In genomic region chr18:59898609-59899297, GRCh38 we compare ENCODE assay signal across 8 cellular contexts. TPM values are rescaled to one million over a fixed set of nuclear protein-coding genes. Genes with fewer than 3 reads are reported as not detected.
DNase-seq lines count a peak whose midpoint lies in the region; ATAC-seq and TF ChIP-seq lines count a peak whose summit lies in the region.

No MANE protein-coding gene starts in this region.

- intact Hi-C loops in activated CD4-positive, alpha-beta T cell treated with anti-CD3 and anti-CD28 coated beads, Interleukin-2, amount 10 ng/mL, durations not matched to agents 24 days and 14 days (cut with micrococcal nuclease) = loop anchor here (1.0 to 2.0 kb wide), 3 partner anchors 13 to 62 kb away; no protein-coding TSS in a partner anchor
- intact Hi-C loops in PC-3 (cut with micrococcal nuclease) (loop anchor here (2.0 kb wide), 1 partner anchor 14 kb away; no protein-coding TSS in a partner anchor), esophagus squamous epithelium (cut with DNase I) (no loop called here), gastrocnemius medialis (cut with DNase I; ENCODE audit: low total_unique reads) (no loop called here)

- DNase-seq in activated CD4-positive, alpha-beta T cell treated with anti-CD3 and anti-CD28 coated beads, Interleukin-2, amount 10 ng/mL, durations not matched to agents 24 days and 14 days = no peak
- no peak for DNase-seq in activated CD4-positive, alpha-beta T cell treated with anti-CD3 and anti-CD28 coated beads, Interleukin-2, amount 50 U/mL, for 1 hour
- no peak for DNase-seq in PC-3
- DNase-seq in esophagus squamous epithelium (lab: John Stamatoyannopoulos, UW) = no peak
- DNase-seq in gastrocnemius medialis = no peak
- no peak for DNase-seq in HCEC 1CT
- no peak for DNase-seq in activated CD4-positive, alpha-beta T cell treated with anti-CD3 and anti-CD28 coated beads for 4 hours
- no peak for DNase-seq in A172 (ENCODE audit: low spot score)

- CTCF ChIA-PET in PC-3 (lab: Charles Lee) = interaction anchor here (0.7 to 1.3 kb wide), 2 partner anchors 16 to 58 kb away, joined by 3 to 18 read pairs; no protein-coding TSS in a partner anchor

- H3K4me3 ChIP-seq in PC-3 (ENCODE audit: low read length) (peak overlapping the region; percentile 83), esophagus squamous epithelium (peak overlapping the region; percentile 67 to 89 (median 74)), gastrocnemius medialis (peak overlapping the region; percentile 50 to 68 (median 64))

- H3K36me3 Mint-ChIP-seq in activated CD4-positive, alpha-beta T cell treated with anti-CD3 and anti-CD28 coated beads, Interleukin-2, amount 10 ng/mL, durations not matched to agents 24 days and 14 days (ENCODE audit: low read depth) = peaks cover 28% of the 10 kb centered on the region

- no peak for TF ChIP-seq POLR2A in esophagus squamous epithelium (IDR thresholded peaks at IDR 0.05)
- no peak for TF ChIP-seq POLR2A in gastrocnemius medialis (IDR thresholded peaks at IDR 0.05)

- peak overlapping the region; percentile 97 for H3K27ac Mint-ChIP-seq in activated CD4-positive, alpha-beta T cell treated with anti-CD3 and anti-CD28 coated beads, Interleukin-2, amount 10 ng/mL, durations not matched to agents 24 days and 14 days

- POLR2A ChIA-PET in PC-3 (lab: Charles Lee; ENCODE audit: unreplicated experiment) = interaction anchor here (0.7 to 2.1 kb wide), 9 partner anchors 10 to 202 kb away, joined by 3 to 23 read pairs (median 13); partner anchors contain the start of gene CCBE1

- H3K79me2 ChIP-seq in PC-3 (ENCODE audit: low read length) = peaks cover 54% of the 10 kb centered on the region

- BruUV-seq in PC-3 (replicated peaks; lab: Mats Ljungman, UMichigan) = TSS peak; percentile 67

- WGBS in esophagus squamous epithelium, 2 donors = 52 to 55% methylated on average over 26 to 29 of the region's 33 CpGs

- H3K4me1 ChIP-seq in PC-3 (ENCODE audit: insufficient read depth, low read length) (peaks cover 40% of the 10 kb centered on the region), esophagus squamous epithelium (peaks cover 0 to 42% (median 8%) of the 10 kb centered on the region in 3 donors), gastrocnemius medialis (peaks cover 7 to 10% of the 10 kb centered on the region in 2 donors)

- no peaks in the 10 kb centered on the region for H3F3A ChIP-seq in PC-3 (ENCODE audit: low read length, unreplicated experiment)

- peak overlapping the region; percentile 90 for H3K9ac ChIP-seq in PC-3 (ENCODE audit: low read length)

- H3K27me3 Mint-ChIP-seq in activated CD4-positive, alpha-beta T cell treated with anti-CD3 and anti-CD28 coated beads, Interleukin-2, amount 10 ng/mL, durations not matched to agents 24 days and 14 days = no peaks in the 10 kb centered on the region

- peaks cover 28% of the 10 kb centered on the region for H4K20me1 ChIP-seq in PC-3 (ENCODE audit: low read length)

- peaks cover 28% of the 10 kb centered on the region for H3K4me1 Mint-ChIP-seq in activated CD4-positive, alpha-beta T cell treated with anti-CD3 and anti-CD28 coated beads, Interleukin-2, amount 10 ng/mL, durations not matched to agents 24 days and 14 days

- TF ChIP-seq CTCF in PC-3 (conservative IDR thresholded peaks at IDR 0.05; ENCODE audit: low read depth, low read length) (no peak), esophagus squamous epithelium (IDR thresholded peaks at IDR 0.05) (no peak), gastrocnemius medialis (IDR thresholded peaks at IDR 0.05 in 4 of 5, conservative IDR thresholded peaks at IDR 0.05 in 1 of 5) (no peak)

- H3K36me3 ChIP-seq in PC-3 (ENCODE audit: low read depth, low read length) (peaks cover 13% of the 10 kb centered on the region), esophagus squamous epithelium (no peaks in the 10 kb centered on the region), gastrocnemius medialis (no peaks in the 10 kb centered on the region)

- H3K9me3 ChIP-seq in PC-3 (ENCODE audit: low read length) = no peaks in the 10 kb centered on the region
- H3K9me3 ChIP-seq in esophagus squamous epithelium = no peaks in the 10 kb centered on the region
- H3K9me3 ChIP-seq in gastrocnemius medialis = no peaks in the 10 kb centered on the region

- ATAC-seq in PC-3 (no peak; the same call in 1 of the 2 replicates), gastrocnemius medialis (no peak)

- peak overlapping the region; percentile 95 for H3K4me3 Mint-ChIP-seq in activated CD4-positive, alpha-beta T cell treated with anti-CD3 and anti-CD28 coated beads, Interleukin-2, amount 10 ng/mL, durations not matched to agents 24 days and 14 days

- in situ Hi-C loops in gastrocnemius medialis (cut with MboI; ENCODE audit: low sequenced_read_pairs in 4 of 4) = no loop called here

- peak overlapping the region; percentile 94 for H3K27ac ChIP-seq in PC-3 (ENCODE audit: low read length)
- H3K27ac ChIP-seq in esophagus squamous epithelium = peak overlapping the region; percentile 92 to 96 (median 94)
- H3K27ac ChIP-seq in gastrocnemius medialis = peak overlapping the region in 1 of 4 donors; percentile 76

- H2AFZ ChIP-seq in PC-3 (ENCODE audit: low read length) = peak overlapping the region; percentile 76

- H3K9me3 Mint-ChIP-seq in activated CD4-positive, alpha-beta T cell treated with anti-CD3 and anti-CD28 coated beads, Interleukin-2, amount 10 ng/mL, durations not matched to agents 24 days and 14 days = no peaks in the 10 kb centered on the region

- peak overlapping the region; percentile 80 for H3K4me2 ChIP-seq in PC-3 (ENCODE audit: low read length)

- H3K9me2 ChIP-seq in PC-3 (replicated peaks; ENCODE audit: low read length) = no peaks in the 10 kb centered on the region

- H3K27me3 ChIP-seq in PC-3 (ENCODE audit: low read length) (no peaks in the 10 kb centered on the region), esophagus squamous epithelium (peaks cover 0 to 24% (median 0%) of the 10 kb centered on the region in 4 donors), gastrocnemius medialis (peaks cover 21 to 37% (median 23%) of the 10 kb centered on the region in 3 donors)

RNA-seq across cellular contexts. Expression of gene PMAIP1, which starts 1.0 kb away (rescaled TPM):
- 52.5 and 54.6 TPM in 2 replicates for total RNA-seq in activated CD4-positive, alpha-beta T cell treated with anti-CD3 and anti-CD28 coated beads, Interleukin-2, amount 10 ng/mL, durations not matched to agents 24 days and 14 days
- total RNA-seq in PC-3 (2014; rRNA removed) = 39.2 and 41.5 TPM in 2 replicates
- 10 to 100 TPM in 1 of 4 donors, 1 to 10 TPM in 3; 6.9 to 12.5 (median 7.8) TPM for total RNA-seq in esophagus squamous epithelium
- 1 to 10 TPM in 2 of 4 donors, under 1 TPM in 1, not detected in 1; 0.27 to 1.7 (median 1.2) TPM for total RNA-seq in gastrocnemius medialis
- total RNA-seq in A172 (2014; rRNA removed; shearing (Covaris generic)) = 14.7 and 23.2 TPM in 2 replicates

Comparison
In these comparisons a context has a peak if more than half of its experiments do, and no peak if none do; other contexts are left out.
1. intact Hi-C loops: an anchor here in activated CD4-positive, alpha-beta T cell treated with anti-CD3 and anti-CD28 coated beads, Interleukin-2, amount 10 ng/mL, durations not matched to agents 24 days and 14 days (1.0 to 2.0 kb wide) and PC-3 (2.0 kb wide); none called in esophagus squamous epithelium and gastrocnemius medialis.